In the genomic region with DNA sequence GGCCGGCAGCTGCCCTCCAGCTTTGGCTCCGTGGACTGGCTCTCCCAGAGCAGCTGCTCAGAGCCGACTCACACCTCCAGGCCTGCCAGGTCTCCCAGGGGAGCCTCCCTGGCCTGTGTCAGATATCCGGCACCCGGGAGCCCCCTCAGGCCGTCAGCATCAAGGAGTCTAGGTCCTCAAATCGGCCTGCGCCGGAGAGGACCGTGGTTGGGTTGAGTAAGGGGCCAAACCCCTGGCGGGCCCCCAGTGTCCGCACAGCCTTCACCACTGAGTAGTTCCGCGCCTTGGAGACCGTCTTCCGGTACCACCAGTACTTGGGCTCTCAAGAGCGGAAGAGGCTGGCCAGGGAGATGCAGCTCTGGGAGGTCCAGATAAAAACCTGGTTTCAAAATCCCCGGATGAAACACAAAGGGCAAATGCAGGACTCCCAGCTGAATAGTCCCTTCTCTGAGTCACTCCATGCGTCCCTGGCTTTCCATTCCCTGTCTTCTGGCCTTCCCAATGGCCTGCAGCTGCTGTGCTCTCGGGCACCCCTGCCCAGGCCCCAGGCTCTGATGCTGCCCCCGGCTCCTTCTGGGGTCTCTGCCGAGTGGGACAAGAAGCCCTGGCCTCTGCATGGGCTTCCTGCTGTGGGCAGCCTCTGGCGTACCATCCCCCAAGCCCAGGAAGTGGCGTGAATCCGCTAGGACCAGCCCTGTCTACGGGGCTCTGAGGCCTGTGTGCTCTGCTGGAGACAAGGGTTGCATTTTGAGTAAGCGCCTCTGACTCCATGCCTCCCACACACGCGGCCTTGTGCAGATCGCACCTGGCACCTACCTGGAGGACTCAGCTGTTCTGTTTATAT, we compare ENCODE assay signal across 1 cellular context.
TF ChIP-seq lines count a peak whose summit lies in the region.

No MANE protein-coding gene starts in this region.

TF ChIP-seq in K562, 482 proteins besides CTCF, POLR2A, EP300 and RAD21 (continued from another document and continues in another):
- TF ChIP-seq, protein P1, sequence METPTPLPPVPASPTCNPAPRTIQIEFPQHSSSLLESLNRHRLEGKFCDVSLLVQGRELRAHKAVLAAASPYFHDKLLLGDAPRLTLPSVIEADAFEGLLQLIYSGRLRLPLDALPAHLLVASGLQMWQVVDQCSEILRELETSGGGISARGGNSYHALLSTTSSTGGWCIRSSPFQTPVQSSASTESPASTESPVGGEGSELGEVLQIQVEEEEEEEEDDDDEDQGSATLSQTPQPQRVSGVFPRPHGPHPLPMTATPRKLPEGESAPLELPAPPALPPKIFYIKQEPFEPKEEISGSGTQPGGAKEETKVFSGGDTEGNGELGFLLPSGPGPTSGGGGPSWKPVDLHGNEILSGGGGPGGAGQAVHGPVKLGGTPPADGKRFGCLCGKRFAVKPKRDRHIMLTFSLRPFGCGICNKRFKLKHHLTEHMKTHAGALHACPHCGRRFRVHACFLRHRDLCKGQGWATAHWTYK (CRISPR knock-in tag; IDR thresholded peaks at IDR 0.05): no peak; the same call in 1 of the 2 replicates
- TF ChIP-seq, protein P2, sequence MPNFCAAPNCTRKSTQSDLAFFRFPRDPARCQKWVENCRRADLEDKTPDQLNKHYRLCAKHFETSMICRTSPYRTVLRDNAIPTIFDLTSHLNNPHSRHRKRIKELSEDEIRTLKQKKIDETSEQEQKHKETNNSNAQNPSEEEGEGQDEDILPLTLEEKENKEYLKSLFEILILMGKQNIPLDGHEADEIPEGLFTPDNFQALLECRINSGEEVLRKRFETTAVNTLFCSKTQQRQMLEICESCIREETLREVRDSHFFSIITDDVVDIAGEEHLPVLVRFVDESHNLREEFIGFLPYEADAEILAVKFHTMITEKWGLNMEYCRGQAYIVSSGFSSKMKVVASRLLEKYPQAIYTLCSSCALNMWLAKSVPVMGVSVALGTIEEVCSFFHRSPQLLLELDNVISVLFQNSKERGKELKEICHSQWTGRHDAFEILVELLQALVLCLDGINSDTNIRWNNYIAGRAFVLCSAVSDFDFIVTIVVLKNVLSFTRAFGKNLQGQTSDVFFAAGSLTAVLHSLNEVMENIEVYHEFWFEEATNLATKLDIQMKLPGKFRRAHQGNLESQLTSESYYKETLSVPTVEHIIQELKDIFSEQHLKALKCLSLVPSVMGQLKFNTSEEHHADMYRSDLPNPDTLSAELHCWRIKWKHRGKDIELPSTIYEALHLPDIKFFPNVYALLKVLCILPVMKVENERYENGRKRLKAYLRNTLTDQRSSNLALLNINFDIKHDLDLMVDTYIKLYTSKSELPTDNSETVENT (CRISPR knock-in tag; IDR thresholded peaks at IDR 0.05): no peak
- TF ChIP-seq ZFP1 (CRISPR knock-in tag; IDR thresholded peaks at IDR 0.05): no peak
- TF ChIP-seq NFIX (CRISPR knock-in tag; IDR thresholded peaks at IDR 0.05; ENCODE audit: low read depth): no peak
- peak; percentile 89 for TF ChIP-seq GABPA (tag; conservative IDR thresholded peaks at IDR 0.05; ENCODE audit: low read depth)
- TF ChIP-seq, protein P3, sequence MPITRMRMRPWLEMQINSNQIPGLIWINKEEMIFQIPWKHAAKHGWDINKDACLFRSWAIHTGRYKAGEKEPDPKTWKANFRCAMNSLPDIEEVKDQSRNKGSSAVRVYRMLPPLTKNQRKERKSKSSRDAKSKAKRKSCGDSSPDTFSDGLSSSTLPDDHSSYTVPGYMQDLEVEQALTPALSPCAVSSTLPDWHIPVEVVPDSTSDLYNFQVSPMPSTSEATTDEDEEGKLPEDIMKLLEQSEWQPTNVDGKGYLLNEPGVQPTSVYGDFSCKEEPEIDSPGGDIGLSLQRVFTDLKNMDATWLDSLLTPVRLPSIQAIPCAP (CRISPR knock-in tag; IDR thresholded peaks at IDR 0.05; ENCODE audit: borderline replicate concordance): no peak
- no peak for TF ChIP-seq ZSCAN32 (CRISPR knock-in tag; IDR thresholded peaks at IDR 0.05)
- TF ChIP-seq ZEB2 (IDR thresholded peaks at IDR 0.05): no peak
- TF ChIP-seq CXXC5 (CRISPR knock-in tag; IDR thresholded peaks at IDR 0.05): peak; percentile 60
- no peak for TF ChIP-seq SAFB (IDR thresholded peaks at IDR 0.05; ENCODE audit: borderline replicate concordance, low read depth, low read length)
- no peak for TF ChIP-seq COPS2 (conservative IDR thresholded peaks at IDR 0.05)
- TF ChIP-seq MCM2 (IDR thresholded peaks at IDR 0.05; ENCODE audit: low read depth): no peak
- TF ChIP-seq NELFE (IDR thresholded peaks at IDR 0.05; ENCODE audit: insufficient read depth, insufficient read length): no peak
- TF ChIP-seq, protein P4, sequence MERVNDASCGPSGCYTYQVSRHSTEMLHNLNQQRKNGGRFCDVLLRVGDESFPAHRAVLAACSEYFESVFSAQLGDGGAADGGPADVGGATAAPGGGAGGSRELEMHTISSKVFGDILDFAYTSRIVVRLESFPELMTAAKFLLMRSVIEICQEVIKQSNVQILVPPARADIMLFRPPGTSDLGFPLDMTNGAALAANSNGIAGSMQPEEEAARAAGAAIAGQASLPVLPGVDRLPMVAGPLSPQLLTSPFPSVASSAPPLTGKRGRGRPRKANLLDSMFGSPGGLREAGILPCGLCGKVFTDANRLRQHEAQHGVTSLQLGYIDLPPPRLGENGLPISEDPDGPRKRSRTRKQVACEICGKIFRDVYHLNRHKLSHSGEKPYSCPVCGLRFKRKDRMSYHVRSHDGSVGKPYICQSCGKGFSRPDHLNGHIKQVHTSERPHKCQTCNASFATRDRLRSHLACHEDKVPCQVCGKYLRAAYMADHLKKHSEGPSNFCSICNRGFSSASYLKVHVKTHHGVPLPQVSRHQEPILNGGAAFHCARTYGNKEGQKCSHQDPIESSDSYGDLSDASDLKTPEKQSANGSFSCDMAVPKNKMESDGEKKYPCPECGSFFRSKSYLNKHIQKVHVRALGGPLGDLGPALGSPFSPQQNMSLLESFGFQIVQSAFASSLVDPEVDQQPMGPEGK (CRISPR knock-in tag; IDR thresholded peaks at IDR 0.05; ENCODE audit: borderline replicate concordance): no peak
- TF ChIP-seq, protein P5, sequence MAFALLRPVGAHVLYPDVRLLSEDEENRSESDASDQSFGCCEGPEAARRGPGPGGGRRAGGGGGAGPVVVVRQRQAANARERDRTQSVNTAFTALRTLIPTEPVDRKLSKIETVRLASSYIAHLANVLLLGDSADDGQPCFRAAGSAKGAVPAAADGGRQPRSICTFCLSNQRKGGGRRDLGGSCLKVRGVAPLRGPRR (CRISPR knock-in tag; IDR thresholded peaks at IDR 0.05): no peak
- TF ChIP-seq TCF7 (IDR thresholded peaks at IDR 0.05; ENCODE audit: borderline replicate concordance): no peak
- no peak for TF ChIP-seq PCBP1 (IDR thresholded peaks at IDR 0.05; ENCODE audit: low read depth, low read length, poor library complexity, severe bottlenecking)
- TF ChIP-seq, protein P6, sequence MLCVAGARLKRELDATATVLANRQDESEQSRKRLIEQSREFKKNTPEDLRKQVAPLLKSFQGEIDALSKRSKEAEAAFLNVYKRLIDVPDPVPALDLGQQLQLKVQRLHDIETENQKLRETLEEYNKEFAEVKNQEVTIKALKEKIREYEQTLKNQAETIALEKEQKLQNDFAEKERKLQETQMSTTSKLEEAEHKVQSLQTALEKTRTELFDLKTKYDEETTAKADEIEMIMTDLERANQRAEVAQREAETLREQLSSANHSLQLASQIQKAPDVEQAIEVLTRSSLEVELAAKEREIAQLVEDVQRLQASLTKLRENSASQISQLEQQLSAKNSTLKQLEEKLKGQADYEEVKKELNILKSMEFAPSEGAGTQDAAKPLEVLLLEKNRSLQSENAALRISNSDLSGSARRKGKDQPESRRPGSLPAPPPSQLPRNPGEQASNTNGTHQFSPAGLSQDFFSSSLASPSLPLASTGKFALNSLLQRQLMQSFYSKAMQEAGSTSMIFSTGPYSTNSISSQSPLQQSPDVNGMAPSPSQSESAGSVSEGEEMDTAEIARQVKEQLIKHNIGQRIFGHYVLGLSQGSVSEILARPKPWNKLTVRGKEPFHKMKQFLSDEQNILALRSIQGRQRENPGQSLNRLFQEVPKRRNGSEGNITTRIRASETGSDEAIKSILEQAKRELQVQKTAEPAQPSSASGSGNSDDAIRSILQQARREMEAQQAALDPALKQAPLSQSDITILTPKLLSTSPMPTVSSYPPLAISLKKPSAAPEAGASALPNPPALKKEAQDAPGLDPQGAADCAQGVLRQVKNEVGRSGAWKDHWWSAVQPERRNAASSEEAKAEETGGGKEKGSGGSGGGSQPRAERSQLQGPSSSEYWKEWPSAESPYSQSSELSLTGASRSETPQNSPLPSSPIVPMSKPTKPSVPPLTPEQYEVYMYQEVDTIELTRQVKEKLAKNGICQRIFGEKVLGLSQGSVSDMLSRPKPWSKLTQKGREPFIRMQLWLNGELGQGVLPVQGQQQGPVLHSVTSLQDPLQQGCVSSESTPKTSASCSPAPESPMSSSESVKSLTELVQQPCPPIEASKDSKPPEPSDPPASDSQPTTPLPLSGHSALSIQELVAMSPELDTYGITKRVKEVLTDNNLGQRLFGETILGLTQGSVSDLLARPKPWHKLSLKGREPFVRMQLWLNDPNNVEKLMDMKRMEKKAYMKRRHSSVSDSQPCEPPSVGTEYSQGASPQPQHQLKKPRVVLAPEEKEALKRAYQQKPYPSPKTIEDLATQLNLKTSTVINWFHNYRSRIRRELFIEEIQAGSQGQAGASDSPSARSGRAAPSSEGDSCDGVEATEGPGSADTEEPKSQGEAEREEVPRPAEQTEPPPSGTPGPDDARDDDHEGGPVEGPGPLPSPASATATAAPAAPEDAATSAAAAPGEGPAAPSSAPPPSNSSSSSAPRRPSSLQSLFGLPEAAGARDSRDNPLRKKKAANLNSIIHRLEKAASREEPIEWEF (CRISPR knock-in tag; IDR thresholded peaks at IDR 0.05): no peak
- TF ChIP-seq KLF10 (CRISPR knock-in tag; IDR thresholded peaks at IDR 0.05): no peak
- no peak for TF ChIP-seq BMI1 (IDR thresholded peaks at IDR 0.05; ENCODE audit: low read length)
- TF ChIP-seq NFE2L1 (tag; IDR thresholded peaks at IDR 0.05; ENCODE audit: borderline replicate concordance, low read depth): no peak
- TF ChIP-seq, protein P7, sequence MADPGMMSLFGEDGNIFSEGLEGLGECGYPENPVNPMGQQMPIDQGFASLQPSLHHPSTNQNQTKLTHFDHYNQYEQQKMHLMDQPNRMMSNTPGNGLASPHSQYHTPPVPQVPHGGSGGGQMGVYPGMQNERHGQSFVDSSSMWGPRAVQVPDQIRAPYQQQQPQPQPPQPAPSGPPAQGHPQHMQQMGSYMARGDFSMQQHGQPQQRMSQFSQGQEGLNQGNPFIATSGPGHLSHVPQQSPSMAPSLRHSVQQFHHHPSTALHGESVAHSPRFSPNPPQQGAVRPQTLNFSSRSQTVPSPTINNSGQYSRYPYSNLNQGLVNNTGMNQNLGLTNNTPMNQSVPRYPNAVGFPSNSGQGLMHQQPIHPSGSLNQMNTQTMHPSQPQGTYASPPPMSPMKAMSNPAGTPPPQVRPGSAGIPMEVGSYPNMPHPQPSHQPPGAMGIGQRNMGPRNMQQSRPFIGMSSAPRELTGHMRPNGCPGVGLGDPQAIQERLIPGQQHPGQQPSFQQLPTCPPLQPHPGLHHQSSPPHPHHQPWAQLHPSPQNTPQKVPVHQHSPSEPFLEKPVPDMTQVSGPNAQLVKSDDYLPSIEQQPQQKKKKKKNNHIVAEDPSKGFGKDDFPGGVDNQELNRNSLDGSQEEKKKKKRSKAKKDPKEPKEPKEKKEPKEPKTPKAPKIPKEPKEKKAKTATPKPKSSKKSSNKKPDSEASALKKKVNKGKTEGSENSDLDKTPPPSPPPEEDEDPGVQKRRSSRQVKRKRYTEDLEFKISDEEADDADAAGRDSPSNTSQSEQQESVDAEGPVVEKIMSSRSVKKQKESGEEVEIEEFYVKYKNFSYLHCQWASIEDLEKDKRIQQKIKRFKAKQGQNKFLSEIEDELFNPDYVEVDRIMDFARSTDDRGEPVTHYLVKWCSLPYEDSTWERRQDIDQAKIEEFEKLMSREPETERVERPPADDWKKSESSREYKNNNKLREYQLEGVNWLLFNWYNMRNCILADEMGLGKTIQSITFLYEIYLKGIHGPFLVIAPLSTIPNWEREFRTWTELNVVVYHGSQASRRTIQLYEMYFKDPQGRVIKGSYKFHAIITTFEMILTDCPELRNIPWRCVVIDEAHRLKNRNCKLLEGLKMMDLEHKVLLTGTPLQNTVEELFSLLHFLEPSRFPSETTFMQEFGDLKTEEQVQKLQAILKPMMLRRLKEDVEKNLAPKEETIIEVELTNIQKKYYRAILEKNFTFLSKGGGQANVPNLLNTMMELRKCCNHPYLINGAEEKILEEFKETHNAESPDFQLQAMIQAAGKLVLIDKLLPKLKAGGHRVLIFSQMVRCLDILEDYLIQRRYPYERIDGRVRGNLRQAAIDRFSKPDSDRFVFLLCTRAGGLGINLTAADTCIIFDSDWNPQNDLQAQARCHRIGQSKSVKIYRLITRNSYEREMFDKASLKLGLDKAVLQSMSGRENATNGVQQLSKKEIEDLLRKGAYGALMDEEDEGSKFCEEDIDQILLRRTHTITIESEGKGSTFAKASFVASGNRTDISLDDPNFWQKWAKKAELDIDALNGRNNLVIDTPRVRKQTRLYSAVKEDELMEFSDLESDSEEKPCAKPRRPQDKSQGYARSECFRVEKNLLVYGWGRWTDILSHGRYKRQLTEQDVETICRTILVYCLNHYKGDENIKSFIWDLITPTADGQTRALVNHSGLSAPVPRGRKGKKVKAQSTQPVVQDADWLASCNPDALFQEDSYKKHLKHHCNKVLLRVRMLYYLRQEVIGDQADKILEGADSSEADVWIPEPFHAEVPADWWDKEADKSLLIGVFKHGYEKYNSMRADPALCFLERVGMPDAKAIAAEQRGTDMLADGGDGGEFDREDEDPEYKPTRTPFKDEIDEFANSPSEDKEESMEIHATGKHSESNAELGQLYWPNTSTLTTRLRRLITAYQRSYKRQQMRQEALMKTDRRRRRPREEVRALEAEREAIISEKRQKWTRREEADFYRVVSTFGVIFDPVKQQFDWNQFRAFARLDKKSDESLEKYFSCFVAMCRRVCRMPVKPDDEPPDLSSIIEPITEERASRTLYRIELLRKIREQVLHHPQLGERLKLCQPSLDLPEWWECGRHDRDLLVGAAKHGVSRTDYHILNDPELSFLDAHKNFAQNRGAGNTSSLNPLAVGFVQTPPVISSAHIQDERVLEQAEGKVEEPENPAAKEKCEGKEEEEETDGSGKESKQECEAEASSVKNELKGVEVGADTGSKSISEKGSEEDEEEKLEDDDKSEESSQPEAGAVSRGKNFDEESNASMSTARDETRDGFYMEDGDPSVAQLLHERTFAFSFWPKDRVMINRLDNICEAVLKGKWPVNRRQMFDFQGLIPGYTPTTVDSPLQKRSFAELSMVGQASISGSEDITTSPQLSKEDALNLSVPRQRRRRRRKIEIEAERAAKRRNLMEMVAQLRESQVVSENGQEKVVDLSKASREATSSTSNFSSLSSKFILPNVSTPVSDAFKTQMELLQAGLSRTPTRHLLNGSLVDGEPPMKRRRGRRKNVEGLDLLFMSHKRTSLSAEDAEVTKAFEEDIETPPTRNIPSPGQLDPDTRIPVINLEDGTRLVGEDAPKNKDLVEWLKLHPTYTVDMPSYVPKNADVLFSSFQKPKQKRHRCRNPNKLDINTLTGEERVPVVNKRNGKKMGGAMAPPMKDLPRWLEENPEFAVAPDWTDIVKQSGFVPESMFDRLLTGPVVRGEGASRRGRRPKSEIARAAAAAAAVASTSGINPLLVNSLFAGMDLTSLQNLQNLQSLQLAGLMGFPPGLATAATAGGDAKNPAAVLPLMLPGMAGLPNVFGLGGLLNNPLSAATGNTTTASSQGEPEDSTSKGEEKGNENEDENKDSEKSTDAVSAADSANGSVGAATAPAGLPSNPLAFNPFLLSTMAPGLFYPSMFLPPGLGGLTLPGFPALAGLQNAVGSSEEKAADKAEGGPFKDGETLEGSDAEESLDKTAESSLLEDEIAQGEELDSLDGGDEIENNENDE (IDR thresholded peaks at IDR 0.05; ENCODE audit: low read depth, low read length): peak; percentile 11
- no peak for TF ChIP-seq PTRF (tag; IDR thresholded peaks at IDR 0.05)
- TF ChIP-seq SREBF2 (CRISPR knock-in tag; IDR thresholded peaks at IDR 0.05): no peak
- TF ChIP-seq SMAD3 (CRISPR knock-in tag; conservative IDR thresholded peaks at IDR 0.05): no peak
- TF ChIP-seq KLF1 (tag; IDR thresholded peaks at IDR 0.05): no peak
- no peak for TF ChIP-seq HSF4 (CRISPR knock-in tag; IDR thresholded peaks at IDR 0.05; ENCODE audit: borderline replicate concordance)
- TF ChIP-seq ZNF431 (CRISPR knock-in tag; IDR thresholded peaks at IDR 0.05): no peak
- no peak for TF ChIP-seq ZNF444 (CRISPR knock-in tag; IDR thresholded peaks at IDR 0.05)
- TF ChIP-seq GATA2 (CRISPR knock-in tag; IDR thresholded peaks at IDR 0.05): 0 out of 2 replicates have a peak, but pooled peaks have one; percentile 23
